Comparison of ENCODE assay signal across 1 cellular context in the genomic region with DNA sequence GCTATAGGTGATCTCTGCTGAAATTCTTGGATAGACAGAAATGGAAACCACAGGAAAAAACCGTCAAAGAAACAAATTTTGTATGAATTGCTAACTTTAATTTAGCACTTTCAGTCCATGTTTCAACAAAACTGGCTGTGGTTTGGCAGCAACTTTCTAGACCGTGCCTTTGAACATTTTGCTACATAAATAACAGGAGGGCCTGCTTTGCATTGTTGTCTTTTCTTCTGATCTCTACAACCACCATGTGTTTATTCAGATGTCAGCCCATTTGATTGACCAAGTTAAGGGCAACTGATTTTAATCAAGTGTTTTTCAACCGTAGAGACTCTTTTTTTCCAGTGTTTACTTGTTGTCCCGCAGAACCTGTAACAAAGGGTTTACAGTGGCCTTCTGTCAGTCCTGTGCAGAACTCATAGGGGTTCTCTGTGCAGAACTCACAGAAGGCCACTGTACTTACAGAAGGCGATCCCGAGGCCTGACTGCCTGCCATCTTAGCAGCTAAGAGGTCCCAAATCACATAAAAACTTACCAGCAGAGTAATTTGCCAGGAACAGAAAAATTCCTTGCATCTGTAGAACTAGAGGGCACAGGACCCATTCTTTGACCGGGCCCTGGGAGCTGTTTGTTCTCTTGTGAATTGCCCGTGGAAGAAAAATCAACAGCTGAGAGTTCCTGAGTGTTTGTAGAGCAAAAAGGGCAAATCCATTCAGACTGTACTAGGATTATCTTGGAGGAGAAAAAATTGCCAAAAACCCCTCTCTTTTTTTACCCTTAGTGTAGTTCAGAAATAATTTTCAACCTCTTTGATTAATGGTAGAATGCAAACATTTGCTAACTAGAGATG.
TF ChIP-seq lines count a peak whose summit lies in the region.

No MANE protein-coding gene starts in this region.

TF ChIP-seq in K562, 482 proteins besides CTCF, POLR2A, EP300 and RAD21 (continued from another document):
- TF ChIP-seq L3MBTL2 (IDR thresholded peaks at IDR 0.05): no peak
- no peak for TF ChIP-seq ELF2 (CRISPR knock-in tag; IDR thresholded peaks at IDR 0.05)
- TF ChIP-seq ZNF830 (CRISPR knock-in tag; IDR thresholded peaks at IDR 0.05): no peak
- TF ChIP-seq SOX6 (IDR thresholded peaks at IDR 0.05): no peak
- TF ChIP-seq, protein P1, sequence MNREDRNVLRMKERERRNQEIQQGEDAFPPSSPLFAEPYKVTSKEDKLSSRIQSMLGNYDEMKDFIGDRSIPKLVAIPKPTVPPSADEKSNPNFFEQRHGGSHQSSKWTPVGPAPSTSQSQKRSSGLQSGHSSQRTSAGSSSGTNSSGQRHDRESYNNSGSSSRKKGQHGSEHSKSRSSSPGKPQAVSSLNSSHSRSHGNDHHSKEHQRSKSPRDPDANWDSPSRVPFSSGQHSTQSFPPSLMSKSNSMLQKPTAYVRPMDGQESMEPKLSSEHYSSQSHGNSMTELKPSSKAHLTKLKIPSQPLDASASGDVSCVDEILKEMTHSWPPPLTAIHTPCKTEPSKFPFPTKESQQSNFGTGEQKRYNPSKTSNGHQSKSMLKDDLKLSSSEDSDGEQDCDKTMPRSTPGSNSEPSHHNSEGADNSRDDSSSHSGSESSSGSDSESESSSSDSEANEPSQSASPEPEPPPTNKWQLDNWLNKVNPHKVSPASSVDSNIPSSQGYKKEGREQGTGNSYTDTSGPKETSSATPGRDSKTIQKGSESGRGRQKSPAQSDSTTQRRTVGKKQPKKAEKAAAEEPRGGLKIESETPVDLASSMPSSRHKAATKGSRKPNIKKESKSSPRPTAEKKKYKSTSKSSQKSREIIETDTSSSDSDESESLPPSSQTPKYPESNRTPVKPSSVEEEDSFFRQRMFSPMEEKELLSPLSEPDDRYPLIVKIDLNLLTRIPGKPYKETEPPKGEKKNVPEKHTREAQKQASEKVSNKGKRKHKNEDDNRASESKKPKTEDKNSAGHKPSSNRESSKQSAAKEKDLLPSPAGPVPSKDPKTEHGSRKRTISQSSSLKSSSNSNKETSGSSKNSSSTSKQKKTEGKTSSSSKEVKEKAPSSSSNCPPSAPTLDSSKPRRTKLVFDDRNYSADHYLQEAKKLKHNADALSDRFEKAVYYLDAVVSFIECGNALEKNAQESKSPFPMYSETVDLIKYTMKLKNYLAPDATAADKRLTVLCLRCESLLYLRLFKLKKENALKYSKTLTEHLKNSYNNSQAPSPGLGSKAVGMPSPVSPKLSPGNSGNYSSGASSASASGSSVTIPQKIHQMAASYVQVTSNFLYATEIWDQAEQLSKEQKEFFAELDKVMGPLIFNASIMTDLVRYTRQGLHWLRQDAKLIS (CRISPR knock-in tag; IDR thresholded peaks at IDR 0.05): no peak
- TF ChIP-seq GTF2F1 (IDR thresholded peaks at IDR 0.05; ENCODE audit: low read depth, low read length): no peak
- no peak for TF ChIP-seq CBX2 (IDR thresholded peaks at IDR 0.05; ENCODE audit: insufficient read depth, low read length, poor library complexity, severe bottlenecking)
